Comparison of ENCODE assay signal across 21 cellular contexts in genomic region chr21:42638266-42638863, GRCh38.
"Had no signal": no experiment of that assay in that cellular context is flagged by ENCODE, and none has a peak within 500 bp of the region (broad histone marks: within the 10 kb centered on the region; RNA-seq: fewer than 3 reads in every experiment).

No MANE protein-coding gene starts in this region.

- H3K27ac Mint-ChIP-seq: effector memory CD8-positive, alpha-beta T cell; memory B cell; naive B cell; type B pancreatic cell had no signal

- H3K9me3 Mint-ChIP-seq: effector memory CD8-positive, alpha-beta T cell; memory B cell; naive B cell; nephron; type B pancreatic cell had no signal

- DNase-seq: effector memory CD8-positive, alpha-beta T cell; gastrocnemius medialis; heart right ventricle; hypothalamus; islet precursor cell; left ventricle myocardium inferior; midbrain; naive B cell; sigmoid colon; stimulated activated CD4-positive, alpha-beta T cell treated with anti-CD3 and anti-CD28 coated beads, Interleukin-12 subunit alpha, Interleukin-12 subunit beta, amount 100 ng/mL, for 4 hours; stimulated activated naive CD4-positive, alpha-beta T cell treated with Interleukin-2 at 50 U/mL for 16 hours; thyroid gland; uterus had no signal

- H3K4me1 ChIP-seq: gastrocnemius medialis had no signal

- H3K9me3 ChIP-seq: esophagus muscularis mucosa, gastrocnemius medialis, heart right ventricle, left ventricle myocardium inferior, lower lobe of right lung, neutrophil, sigmoid colon, thyroid gland, uterus had no signal

- H3K4me3 ChIP-seq: esophagus muscularis mucosa, gastrocnemius medialis, heart right ventricle, left ventricle myocardium inferior, lower lobe of right lung, sigmoid colon, skin epidermis, thyroid gland, uterus had no signal

- H3K36me3 ChIP-seq: esophagus muscularis mucosa, gastrocnemius medialis, heart right ventricle, left ventricle myocardium inferior, lower lobe of right lung, neutrophil, sigmoid colon, thyroid gland, uterus had no signal

- ATAC-seq: effector memory CD8-positive, alpha-beta T cell; gastrocnemius medialis; heart right ventricle; lower lobe of right lung had no signal

- H3K27me3 ChIP-seq: sigmoid colon, thyroid gland, uterus had no signal

- H3K27ac ChIP-seq: epithelial cell of prostate, esophagus muscularis mucosa, gastrocnemius medialis, heart right ventricle, left ventricle myocardium inferior, lower lobe of right lung, neutrophil, sigmoid colon, skin epidermis, thyroid gland, uterus had no signal

- H3K4me3 Mint-ChIP-seq: effector memory CD8-positive, alpha-beta T cell; memory B cell; naive B cell; nephron; type B pancreatic cell had no signal

- H3K4me1 Mint-ChIP-seq: memory B cell, naive B cell had no signal

- H3K36me3 Mint-ChIP-seq: memory B cell, naive B cell, type B pancreatic cell had no signal
